Comparison of ENCODE assay signal across 12 cellular contexts in the genomic region with DNA sequence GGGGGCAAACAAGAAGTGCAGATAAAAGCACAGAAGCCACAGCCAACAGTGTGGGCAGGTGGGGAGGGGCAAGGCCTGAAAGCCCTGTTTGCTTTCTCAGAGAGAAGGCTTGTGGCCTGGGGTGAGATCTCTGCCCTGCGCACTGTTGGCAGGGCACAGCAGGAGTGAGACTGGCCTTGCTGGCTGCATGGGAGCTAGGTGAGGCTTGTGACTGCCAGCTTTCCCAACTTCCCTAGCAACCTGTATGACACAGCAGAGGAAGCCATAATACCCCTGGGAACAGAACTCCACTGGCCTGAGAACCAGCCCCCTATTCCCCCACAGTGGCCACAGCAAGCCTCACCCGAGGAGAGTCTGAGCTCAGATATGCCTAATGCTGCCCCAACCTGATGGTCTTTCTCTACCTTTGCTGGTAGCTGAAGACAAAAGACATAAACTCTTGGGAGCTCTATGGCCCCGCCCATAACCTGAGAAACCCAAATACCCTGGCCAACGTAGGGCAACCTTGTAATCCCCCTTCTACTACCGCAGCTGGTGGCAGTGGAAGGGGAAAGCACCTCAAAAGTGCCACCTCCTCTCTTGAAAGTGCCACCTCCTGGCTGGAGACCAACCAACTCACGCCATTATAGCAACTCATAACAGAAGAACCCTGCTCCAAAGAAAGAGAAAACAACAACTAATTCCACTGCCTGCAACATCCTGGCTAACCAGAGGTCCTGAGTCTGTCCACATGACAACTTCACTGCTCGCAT. TPM values are rescaled to one million over a fixed set of nuclear protein-coding genes. Genes with fewer than 3 reads are reported as not detected.
DNase-seq lines count a peak whose midpoint lies in the region; ATAC-seq, FAIRE-seq and TF ChIP-seq lines count a peak whose summit lies in the region.
"Had no signal": no experiment of that assay in that cellular context is flagged by ENCODE, and none has a peak within 500 bp of the region (broad histone marks: within the 10 kb centered on the region; RNA-seq: fewer than 3 reads in every experiment).

No MANE protein-coding gene starts in this region.

- no TSS peak for BruUV-seq in GM12878 (replicated peaks; lab: Mats Ljungman, UMichigan)

- peak; percentile 68 to 70 for ATAC-seq in activated T-cell treated with anti-CD3 and anti-CD28 coated beads, Interleukin-2, amount 50 U/mL, for 72 hours (replicated peaks in 1 of 2)
- ATAC-seq in GM12878, result peak; percentile 79
- peak; percentile 37 to 67 for ATAC-seq in stimulated activated naive B cell treated with anti-CD40 and anti-IgM and Interleukin-4, amounts not matched to agents 10 μg/mL and 1 μg/mL and 100 μg/mL, for 72 hours (replicated peaks)

- DNase-seq in activated T-cell treated with anti-CD3 and anti-CD28 coated beads, Interleukin-2, amount 50 U/mL, for 72 hours, result peak; percentile 30 to 54
- DNase-seq in activated T-cell treated with anti-CD3 and anti-CD28 coated beads, Interleukin-2, amount 50 U/mL, for 24 hours, result no peak
- peak; percentile 16 for DNase-seq in HT1080 (ENCODE audit: low read depth)
- DNase-seq in GM12878 (ENCODE audit: low read depth, low spot score), result peak; percentile 51
- peak; percentile 23 for DNase-seq in stimulated activated naive B cell treated with anti-CD40 and anti-IgM and Interleukin-4, amounts not matched to agents 10 μg/mL and 1 μg/mL and 100 μg/mL, for 72 hours
- no peak for DNase-seq in NOMO-1 treated with DMSO at 0.1 percent for 48 hours (lab: John Stamatoyannopoulos, UW; ENCODE audit: unreplicated experiment)
- DNase-seq in SIG-M5 (lab: John Stamatoyannopoulos, UW), result no peak
- no peak for DNase-seq in NCI-H2171 treated with DMSO at 0.1 percent for 48 hours (lab: John Stamatoyannopoulos, UW)
- DNase-seq: activated CD4-positive, alpha-beta T cell treated with anti-CD3 and anti-CD28 coated beads, Interleukin-2, amount 10 ng/mL, durations not matched to agents 24 days and 14 days; NCI-H1930 had no signal

- intact Hi-C loops in GM12878 (cut with micrococcal nuclease; ENCODE audit: unreplicated experiment), result no loop called here

- no peaks in the 10 kb centered on the region for H3K9me3 Mint-ChIP-seq in activated T-cell treated with anti-CD3 and anti-CD28 coated beads, Interleukin-2, amount 50 U/mL, for 72 hours
- H3K9me3 Mint-ChIP-seq in activated T-cell treated with anti-CD3 and anti-CD28 coated beads, Interleukin-2, amount 50 U/mL, for 24 hours, result no peaks in the 10 kb centered on the region
- H3K9me3 Mint-ChIP-seq in stimulated activated naive B cell treated with anti-CD40 and anti-IgM and Interleukin-4, amounts not matched to agents 10 μg/mL and 1 μg/mL and 100 μg/mL, for 72 hours, result no peaks in the 10 kb centered on the region
- H3K9me3 Mint-ChIP-seq: activated CD4-positive, alpha-beta T cell treated with anti-CD3 and anti-CD28 coated beads, Interleukin-2, amount 10 ng/mL, durations not matched to agents 24 days and 14 days; dendritic cell treated with granulocyte-macrophage colony-stimulating factor and Interleukin-4, amounts not matched to agents 40 ng/mL and 50 ng/mL, for 4 days had no signal

- TF ChIP-seq EP300 in GM12878 (IDR thresholded peaks at IDR 0.05; ENCODE audit: borderline replicate concordance in 1 of 2, control insufficient read depth in 1 of 2, low read depth in 2 of 2, low read length in 2 of 2), result no peak

- RAD21 ChIA-PET in GM12878 (lab: Charles Lee; ENCODE audit: unreplicated experiment), result interaction anchor here (1.0 to 1.4 kb wide), 3 partner anchors 50 to 789 kb away, joined by 3 to 4 read pairs (median 4); no protein-coding TSS in a partner anchor

- H3K79me2 ChIP-seq in GM12878 (ENCODE audit: control insufficient read depth, insufficient read depth, low read length), result no peaks in the 10 kb centered on the region

- H3K4me1 Mint-ChIP-seq in activated T-cell treated with anti-CD3 and anti-CD28 coated beads, Interleukin-2, amount 50 U/mL, for 72 hours (ENCODE audit: low read depth), result peaks cover 48% of the 10 kb centered on the region
- peaks cover 26% of the 10 kb centered on the region for H3K4me1 Mint-ChIP-seq in activated T-cell treated with anti-CD3 and anti-CD28 coated beads, Interleukin-2, amount 50 U/mL, for 24 hours (ENCODE audit: low read depth)
- H3K4me1 Mint-ChIP-seq in stimulated activated naive B cell treated with anti-CD40 and anti-IgM and Interleukin-4, amounts not matched to agents 10 μg/mL and 1 μg/mL and 100 μg/mL, for 72 hours, result peaks cover 24 to 26% of the 10 kb centered on the region in 2 donors

- H2AFZ ChIP-seq in GM12878 (ENCODE audit: control insufficient read depth, low read depth, low read length), result peak overlapping the region; percentile 71

- no peaks in the 10 kb centered on the region for H3K36me3 Mint-ChIP-seq in activated T-cell treated with anti-CD3 and anti-CD28 coated beads, Interleukin-2, amount 50 U/mL, for 72 hours (ENCODE audit: insufficient read depth in 2 of 2)
- H3K36me3 Mint-ChIP-seq in activated T-cell treated with anti-CD3 and anti-CD28 coated beads, Interleukin-2, amount 50 U/mL, for 24 hours (ENCODE audit: low read depth), result peaks cover 9% of the 10 kb centered on the region
- H3K36me3 Mint-ChIP-seq in stimulated activated naive B cell treated with anti-CD40 and anti-IgM and Interleukin-4, amounts not matched to agents 10 μg/mL and 1 μg/mL and 100 μg/mL, for 72 hours, result peaks cover 2 to 12% of the 10 kb centered on the region in 2 donors

- SMC1A ChIA-PET in GM12878 (lab: Charles Lee; ENCODE audit: uncharacterized antibody, unreplicated experiment), result interaction anchor here (0.8 to 2.4 kb wide), 13 partner anchors 10 to 618 kb away, joined by 3 to 14 read pairs (median 4); no protein-coding TSS in a partner anchor

- no peaks in the 10 kb centered on the region for H3K27me3 ChIP-seq in GM12878 (replicated peaks in 1 of 2; ENCODE audit: control insufficient read depth in 2 of 2, insufficient read depth in 2 of 2, low read length in 1 of 2)

- H3K4me3 ChIP-seq in GM12878, result no peak overlapping the region; the same call in 1 of the 2 replicates

- TF ChIP-seq POLR2A in GM12878 (IDR thresholded peaks at IDR 0.05; ENCODE audit: low read depth, low read length), result no peak

- 13% methylated on average over 7 of the region's 7 CpGs for WGBS in GM12878 (ENCODE audit: insufficient coverage, insufficient replicate concordance, low lambda C conversion rate, missing lambda C conversion rate)

- H3K27ac ChIP-seq in GM12878 (ENCODE audit: control insufficient read depth, insufficient read depth), result peak overlapping the region; percentile 35; the same call in 1 of the 2 replicates

- POLR2A ChIA-PET in GM12878 (lab: Charles Lee), result interaction anchor here (1.5 kb wide), 1 partner anchor 50 kb away, joined by 4 read pairs; no protein-coding TSS in a partner anchor

- no peaks in the 10 kb centered on the region for H3K36me3 ChIP-seq in GM12878 (ENCODE audit: control insufficient read depth in 2 of 2, insufficient read depth in 2 of 2, low read length in 1 of 2)

- H3K27me3 Mint-ChIP-seq in activated T-cell treated with anti-CD3 and anti-CD28 coated beads, Interleukin-2, amount 50 U/mL, for 72 hours (ENCODE audit: low read depth), result no peaks in the 10 kb centered on the region
- H3K27me3 Mint-ChIP-seq in activated T-cell treated with anti-CD3 and anti-CD28 coated beads, Interleukin-2, amount 50 U/mL, for 24 hours, result no peaks in the 10 kb centered on the region
- no peaks in the 10 kb centered on the region for H3K27me3 Mint-ChIP-seq in stimulated activated naive B cell treated with anti-CD40 and anti-IgM and Interleukin-4, amounts not matched to agents 10 μg/mL and 1 μg/mL and 100 μg/mL, for 72 hours
- H3K27me3 Mint-ChIP-seq: activated CD4-positive, alpha-beta T cell treated with anti-CD3 and anti-CD28 coated beads, Interleukin-2, amount 10 ng/mL, durations not matched to agents 24 days and 14 days had no signal

- CTCF ChIA-PET in GM12878 (lab: Yijun Ruan, JAX), result interaction anchor here (0.6 to 2.5 kb wide), 16 partner anchors 8 to 804 kb away, joined by 3 to 14 read pairs (median 3); a partner anchor contains a TSS

- peak overlapping the region; percentile 10; the same call in 1 of the 2 replicates for H3K9ac ChIP-seq in GM12878 (ENCODE audit: control insufficient read depth, insufficient read depth, low read length)

- H3K27ac Mint-ChIP-seq in activated T-cell treated with anti-CD3 and anti-CD28 coated beads, Interleukin-2, amount 50 U/mL, for 72 hours, result no peak overlapping the region
- no peak overlapping the region for H3K27ac Mint-ChIP-seq in activated T-cell treated with anti-CD3 and anti-CD28 coated beads, Interleukin-2, amount 50 U/mL, for 24 hours
- H3K27ac Mint-ChIP-seq in stimulated activated naive B cell treated with anti-CD40 and anti-IgM and Interleukin-4, amounts not matched to agents 10 μg/mL and 1 μg/mL and 100 μg/mL, for 72 hours, result peak overlapping the region; percentile 75
- H3K27ac Mint-ChIP-seq: activated CD4-positive, alpha-beta T cell treated with anti-CD3 and anti-CD28 coated beads, Interleukin-2, amount 10 ng/mL, durations not matched to agents 24 days and 14 days; dendritic cell treated with granulocyte-macrophage colony-stimulating factor and Interleukin-4, amounts not matched to agents 40 ng/mL and 50 ng/mL, for 4 days had no signal

- no peak for FAIRE-seq in GM12878 (lab: Jason Lieb, UNC)

- no peak for TF ChIP-seq RAD21 in GM12878 (IDR thresholded peaks at IDR 0.05; ENCODE audit: insufficient read depth, low read depth, low read length)

- H3K4me3 Mint-ChIP-seq in activated T-cell treated with anti-CD3 and anti-CD28 coated beads, Interleukin-2, amount 50 U/mL, for 72 hours, result peak overlapping the region in 1 of 2 donors; percentile 50
- no peak overlapping the region for H3K4me3 Mint-ChIP-seq in activated T-cell treated with anti-CD3 and anti-CD28 coated beads, Interleukin-2, amount 50 U/mL, for 24 hours
- no peak overlapping the region for H3K4me3 Mint-ChIP-seq in stimulated activated naive B cell treated with anti-CD40 and anti-IgM and Interleukin-4, amounts not matched to agents 10 μg/mL and 1 μg/mL and 100 μg/mL, for 72 hours
- H3K4me3 Mint-ChIP-seq: activated CD4-positive, alpha-beta T cell treated with anti-CD3 and anti-CD28 coated beads, Interleukin-2, amount 10 ng/mL, durations not matched to agents 24 days and 14 days; dendritic cell treated with granulocyte-macrophage colony-stimulating factor and Interleukin-4, amounts not matched to agents 40 ng/mL and 50 ng/mL, for 4 days had no signal

- H3K4me2 ChIP-seq in GM12878 (ENCODE audit: control insufficient read depth, insufficient read depth), result peak overlapping the region; percentile 38

- no peak for TF ChIP-seq CTCF in GM12878 (IDR thresholded peaks at IDR 0.05 in 2 of 3, conservative IDR thresholded peaks at IDR 0.05 in 1 of 3; ENCODE audit: control insufficient read depth in 2 of 3, extremely low read depth in 1 of 3, insufficient read depth in 1 of 3, low read depth in 3 of 3, low read length in 3 of 3)

- in situ Hi-C loops in GM12878 (cut with MboI), result no loop called here

- H3K4me1 ChIP-seq in GM12878 (ENCODE audit: control insufficient read depth, insufficient read depth, low read length), result peaks cover 12% of the 10 kb centered on the region

- H3K9me3 ChIP-seq in GM12878 (replicated peaks; ENCODE audit: control insufficient read depth, insufficient read depth, low read length), result no peaks in the 10 kb centered on the region

- no peaks in the 10 kb centered on the region for H4K20me1 ChIP-seq in GM12878 (ENCODE audit: control insufficient read depth, insufficient read depth)

RNA-seq across cellular contexts. Expression of a gene that starts 44.4 kb away (rescaled TPM):
- total RNA-seq in activated T-cell treated with anti-CD3 and anti-CD28 coated beads, Interleukin-2, amount 50 U/mL, for 72 hours, result under 1 TPM; 0.19 to 0.29 TPM
- not detected in 2 replicates for total RNA-seq in HT1080 (2014; rRNA removed; shearing (Covaris generic))
- polyA plus RNA-seq in HT1080 (2015; cell fraction: cytosol; rRNA removed), result not detected in 2 replicates
- polyA plus RNA-seq in HT1080 (2015; cell fraction: nucleus; rRNA removed), result 0.05 TPM in 1 of 2 replicates, not detected in the other
- 0.24 and 0.46 TPM in 2 replicates for total RNA-seq in GM12878 (2013; cell fraction: nucleolus; rRNA removed)
- total RNA-seq in GM12878 (2014; rRNA removed) (0.05 and 0.06 TPM in 2 replicates), GM12878 (2014; rRNA removed; fragmentation: Illumina TruSeq; extraction: Trizol) (0.09 and 0.14 TPM in 2 replicates), GM12878 (2021) (0.08 and 0.11 TPM in 2 replicates)
- polyA plus RNA-seq in GM12878 (2011; ENCODE audit: low read depth), result not detected
- polyA plus RNA-seq in GM12878 (2011; rRNA removed) (0.04 and 0.07 TPM in 2 replicates), GM12878 (2014; fragmentation: Illumina TruSeq; extraction: Trizol) (0.04 and 0.05 TPM in 2 replicates), GM12878 (2014; fragmentation: Nextera tagmentation; extraction: Ambion mirVana) (under 1 TPM in 1 of 2 experiments, not detected in 1; 0.02 TPM), GM12878 (2014; rRNA removed) (0.05 and 0.09 TPM in 2 replicates), GM12878 (2016; fragmentation: Nextera tagmentation; extraction: Ambion mirVana) (not detected)
- 0.03 and 0.07 TPM in 2 replicates for polyA plus RNA-seq in GM12878 (2011; cell fraction: cytosol; rRNA removed)
- 0.15 and 0.16 TPM in 2 replicates for polyA plus RNA-seq in GM12878 (2011; cell fraction: nucleus; rRNA removed)
- polyA plus RNA-seq in GM12878 (2012), result 0.01 TPM in 1 of 2 replicates, not detected in the other
- polyA minus RNA-seq in GM12878 (2011; rRNA and poly(A)+ RNA removed), result 0.22 and 0.46 TPM in 2 replicates
- not detected in 2 replicates for polyA minus RNA-seq in GM12878 (2011; cell fraction: cytosol; rRNA and poly(A)+ RNA removed)
- 0.36 and 0.86 TPM in 2 replicates for polyA minus RNA-seq in GM12878 (2011; cell fraction: nucleus; rRNA and poly(A)+ RNA removed)
- total RNA-seq: urinary bladder had no signal
- polyA plus RNA-seq: urinary bladder had no signal

RNA-seq across cellular contexts. Expression of a gene that starts 50.9 kb away (rescaled TPM):
- total RNA-seq in activated T-cell treated with anti-CD3 and anti-CD28 coated beads, Interleukin-2, amount 50 U/mL, for 72 hours, result 100 to 1,000 TPM; 150 to 173 TPM
- 22.7 and 29.6 TPM in 2 replicates for total RNA-seq in HT1080 (2014; rRNA removed; shearing (Covaris generic))
- 32.0 and 35.2 TPM in 2 replicates for polyA plus RNA-seq in HT1080 (2015; cell fraction: cytosol; rRNA removed)
- polyA plus RNA-seq in HT1080 (2015; cell fraction: nucleus; rRNA removed), result 71.8 and 75.8 TPM in 2 replicates
- 109 and 118 TPM in 2 replicates for total RNA-seq in GM12878 (2013; cell fraction: nucleolus; rRNA removed)
- total RNA-seq in GM12878 (2014; rRNA removed) (53.8 and 62.9 TPM in 2 replicates), GM12878 (2014; rRNA removed; fragmentation: Illumina TruSeq; extraction: Trizol) (62.3 and 63.7 TPM in 2 replicates), GM12878 (2021) (66.0 and 67.4 TPM in 2 replicates)
- 33.8 TPM for polyA plus RNA-seq in GM12878 (2011; ENCODE audit: low read depth)
- polyA plus RNA-seq in GM12878 (2011; rRNA removed) (115 and 180 TPM in 2 replicates), GM12878 (2014; fragmentation: Illumina TruSeq; extraction: Trizol) (77.8 and 99.4 TPM in 2 replicates), GM12878 (2014; fragmentation: Nextera tagmentation; extraction: Ambion mirVana) (10 to 100 TPM; 52.6 to 79.4 TPM), GM12878 (2014; rRNA removed) (44.8 and 57.5 TPM in 2 replicates), GM12878 (2016; fragmentation: Nextera tagmentation; extraction: Ambion mirVana) (100 to 1,000 TPM; 114 to 133 TPM)
- 35.5 and 41.3 TPM in 2 replicates for polyA plus RNA-seq in GM12878 (2011; cell fraction: cytosol; rRNA removed)
- 69.6 and 71.9 TPM in 2 replicates for polyA plus RNA-seq in GM12878 (2011; cell fraction: nucleus; rRNA removed)
- 48.3 and 58.5 TPM in 2 replicates for polyA plus RNA-seq in GM12878 (2012)
- polyA minus RNA-seq in GM12878 (2011; rRNA and poly(A)+ RNA removed), result 57.9 and 60.8 TPM in 2 replicates
- polyA minus RNA-seq in GM12878 (2011; cell fraction: cytosol; rRNA and poly(A)+ RNA removed), result 29.3 and 34.7 TPM in 2 replicates
- polyA minus RNA-seq in GM12878 (2011; cell fraction: nucleus; rRNA and poly(A)+ RNA removed), result 37.6 and 44.3 TPM in 2 replicates

Comparison
In these comparisons a context has a peak if more than half of its experiments do, and no peak if none do; other contexts are left out.
1. DNase-seq: peak in activated T-cell treated with anti-CD3 and anti-CD28 coated beads, Interleukin-2, amount 50 U/mL, for 72 hours (2 of 2), HT1080 (single experiment), GM12878 (single experiment) and stimulated activated naive B cell treated with anti-CD40 and anti-IgM and Interleukin-4, amounts not matched to agents 10 μg/mL and 1 μg/mL and 100 μg/mL, for 72 hours (single experiment); none in activated T-cell treated with anti-CD3 and anti-CD28 coated beads, Interleukin-2, amount 50 U/mL, for 24 hours (single experiment), NOMO-1 treated with DMSO at 0.1 percent for 48 hours (single experiment), SIG-M5 (single experiment) and NCI-H2171 treated with DMSO at 0.1 percent for 48 hours (single experiment).
2. Peak in every context shown above with its lines, with median percentiles within 50 percentile points of each other: ATAC-seq.